ENCODE assay signal across 8 cellular contexts in the genomic region with DNA sequence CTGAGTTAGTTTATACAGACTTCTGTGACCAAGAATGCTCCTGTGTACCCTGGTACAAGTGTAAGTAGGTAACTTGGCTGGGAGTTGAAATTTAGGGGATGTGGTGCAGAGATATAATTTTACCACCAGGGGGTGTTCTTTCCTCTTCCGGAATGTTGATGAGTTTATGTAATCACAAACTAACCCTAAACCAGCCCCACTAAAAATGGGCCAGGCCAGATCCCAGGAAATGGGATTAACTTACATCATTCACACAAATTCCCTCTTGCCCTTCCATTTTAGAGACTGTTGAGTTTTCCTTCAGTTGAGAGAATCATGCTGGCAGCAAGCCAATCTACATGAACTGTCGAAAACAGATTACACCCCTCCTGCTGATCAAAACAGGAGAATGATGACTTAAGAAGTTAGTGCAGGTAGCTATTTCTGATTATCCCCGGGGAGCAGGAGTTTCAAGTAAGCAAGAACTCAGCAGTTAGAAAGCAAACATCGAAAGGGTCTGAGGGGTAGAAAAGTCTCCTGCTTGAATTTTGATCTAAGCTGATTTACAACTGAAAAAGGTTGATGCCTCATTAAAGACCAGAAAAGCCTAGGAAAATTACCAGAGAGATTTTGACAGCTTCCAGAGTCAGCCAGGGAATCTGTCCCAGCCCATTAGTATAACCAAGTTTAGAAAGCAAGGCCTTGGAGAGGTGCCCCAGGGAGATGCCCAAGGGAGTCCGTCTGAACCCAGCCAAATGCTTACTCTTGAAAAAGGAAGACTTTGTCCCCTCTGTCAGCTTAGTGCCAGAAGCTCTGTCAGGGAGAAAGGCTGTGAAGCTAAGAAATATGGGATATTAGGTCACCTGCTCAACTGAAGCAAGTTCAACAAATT. TPM values are rescaled to one million over a fixed set of nuclear protein-coding genes. Genes with fewer than 3 reads are reported as not detected.
DNase-seq lines count a peak whose midpoint lies in the region; ATAC-seq, FAIRE-seq and TF ChIP-seq lines count a peak whose summit lies in the region.

No MANE protein-coding gene starts in this region.

- H3K27me3 ChIP-seq in aorta (ENCODE audit: control insufficient read depth in 1 of 2, insufficient read depth in 2 of 2, low read length in 1 of 2): no peaks in the 10 kb centered on the region

- H3K4me2 ChIP-seq in A549: no peak overlapping the region

- no peak for FAIRE-seq in A549 (lab: Jason Lieb, UNC)

- peak; percentile 69 to 74 for TF ChIP-seq RAD21 in A549 (conservative IDR thresholded peaks at IDR 0.05 in 1 of 2, IDR thresholded peaks at IDR 0.05 in 1 of 2)

- no peaks in the 10 kb centered on the region for H3K27me3 Mint-ChIP-seq in activated T-cell treated with anti-CD3 and anti-CD28 coated beads, Interleukin-2, amount 50 U/mL, for 4 hours (ENCODE audit: low read depth)
- H3K27me3 Mint-ChIP-seq in natural killer cell treated with Interleukin-12 subunit alpha and Interleukin-12 subunit beta and Interleukin-15 and Interleukin-18, amount 100 ng/mL, for 72 hours: no peaks in the 10 kb centered on the region

- H3K4me1 Mint-ChIP-seq in activated T-cell treated with anti-CD3 and anti-CD28 coated beads, Interleukin-2, amount 50 U/mL, for 4 hours (ENCODE audit: low read depth): peaks cover 26% of the 10 kb centered on the region
- peaks cover 6% of the 10 kb centered on the region in 2 donors for H3K4me1 Mint-ChIP-seq in natural killer cell treated with Interleukin-12 subunit alpha and Interleukin-12 subunit beta and Interleukin-15 and Interleukin-18, amount 100 ng/mL, for 72 hours (ENCODE audit: low read depth in 2 of 2)

- 0 out of 6 replicates have a peak overlapping the region, but pooled peaks of 1 of the 2 experiments have one; percentile 6 for H3K27ac ChIP-seq in A549
- peak overlapping the region; percentile 90 to 97 for H3K27ac ChIP-seq in aorta (ENCODE audit: low read depth in 1 of 2, low read length in 2 of 2)

- intact Hi-C loops in aorta (cut with DNase I): loop anchor here (2.0 to 10.0 kb wide), 5 partner anchors 106 to 448 kb away; a partner anchor contains a TSS

- H3K9me3 Mint-ChIP-seq in activated T-cell treated with anti-CD3 and anti-CD28 coated beads, Interleukin-2, amount 50 U/mL, for 4 hours: no peaks in the 10 kb centered on the region
- H3K9me3 Mint-ChIP-seq in natural killer cell treated with Interleukin-12 subunit alpha and Interleukin-12 subunit beta and Interleukin-15 and Interleukin-18, amount 100 ng/mL, for 72 hours: no peaks in the 10 kb centered on the region

- no peaks in the 10 kb centered on the region for H3K9me3 ChIP-seq in A549
- H3K9me3 ChIP-seq in aorta (ENCODE audit: control insufficient read depth, low read length): no peaks in the 10 kb centered on the region

- H3K36me3 ChIP-seq in aorta (ENCODE audit: control insufficient read depth in 1 of 2, insufficient read depth in 2 of 2, low read length in 1 of 2): no peaks in the 10 kb centered on the region

- H3K4me3 Mint-ChIP-seq in activated T-cell treated with anti-CD3 and anti-CD28 coated beads, Interleukin-2, amount 50 U/mL, for 4 hours: peak overlapping the region; percentile 36
- no peak overlapping the region for H3K4me3 Mint-ChIP-seq in natural killer cell treated with Interleukin-12 subunit alpha and Interleukin-12 subunit beta and Interleukin-15 and Interleukin-18, amount 100 ng/mL, for 72 hours

- CTCF ChIA-PET in A549 (lab: Yijun Ruan, JAX): interaction anchor here (0.7 to 2.6 kb wide), 16 partner anchors 9 to 630 kb away, joined by 3 to 22 read pairs (median 4); a partner anchor contains a TSS

- TF ChIP-seq POLR2A in A549 (IDR thresholded peaks at IDR 0.05; ENCODE audit: low read length): no peak

- 55% methylated on average over 5 of the region's 5 CpGs for WGBS in A549 (ENCODE audit: missing lambda C conversion rate)
- WGBS in aorta, 2 donors: 4 to 6% methylated on average over 5 of the region's 5 CpGs

- TF ChIP-seq EP300 in A549 (IDR thresholded peaks at IDR 0.05): no peak

- peak overlapping the region in 1 of 2 donors; percentile 72 for H3K27ac Mint-ChIP-seq in natural killer cell treated with Interleukin-12 subunit alpha and Interleukin-12 subunit beta and Interleukin-15 and Interleukin-18, amount 100 ng/mL, for 72 hours

- POLR2A ChIA-PET in A549 (lab: Yijun Ruan, JAX): no interaction called here

- ATAC-seq in A549: peak; percentile 71 to 79; a peak in 4 of 6 replicates
- peak; percentile 89 for ATAC-seq in HG03571 (IDR thresholded peaks at IDR 0.05; ENCODE audit: unreplicated experiment)
- ATAC-seq in activated T-cell treated with anti-CD3 and anti-CD28 coated beads, Interleukin-2, amount 50 U/mL, for 4 hours: peak; percentile 73 to 79
- peak; percentile 57 to 70 for ATAC-seq in natural killer cell treated with Interleukin-12 subunit alpha and Interleukin-12 subunit beta and Interleukin-15 and Interleukin-18, amount 100 ng/mL, for 72 hours
- ATAC-seq in aorta (ENCODE audit: low FRiP score): peak; percentile 91

- DNase-seq in A549 (ENCODE audit: low read depth in 1 of 2, low spot score in 1 of 2) (peak; percentile 33 to 57), GM12865 (ENCODE audit: low read depth) (peak; percentile 66), NOMO-1 treated with DMSO at 0.1 percent for 48 hours (lab: John Stamatoyannopoulos, UW; ENCODE audit: unreplicated experiment) (peak; percentile 63), fibroblast of mammary gland (ENCODE audit: low read depth) (peak; percentile 80), aorta (peak; percentile 74 to 81)
- DNase-seq in activated T-cell treated with anti-CD3 and anti-CD28 coated beads, Interleukin-2, amount 50 U/mL, for 4 hours: peak; percentile 16
- peak; percentile 64 for DNase-seq in natural killer cell treated with Interleukin-12 subunit alpha and Interleukin-12 subunit beta and Interleukin-15 and Interleukin-18, amount 100 ng/mL, for 72 hours (ENCODE audit: low spot score)

- H3K4me3 ChIP-seq in A549 (no peak overlapping the region), GM12865 (ENCODE audit: low read depth, low read length) (no peak overlapping the region), fibroblast of mammary gland (ENCODE audit: control insufficient read depth, low read depth, low read length) (no peak overlapping the region), aorta (ENCODE audit: low read length in 2 of 2) (no peak overlapping the region)

- H3K4me1 ChIP-seq in A549 (no peaks in the 10 kb centered on the region), aorta (ENCODE audit: control insufficient read depth in 1 of 2, insufficient read depth in 2 of 2, low read length in 2 of 2) (peaks cover 3 to 5% of the 10 kb centered on the region in 2 donors)

- TF ChIP-seq CTCF in A549 (IDR thresholded peaks at IDR 0.05) (peak; percentile 64), GM12865 (IDR thresholded peaks at IDR 0.05; ENCODE audit: insufficient read depth, low read depth, low read length, missing control alignments) (peak; percentile 61), fibroblast of mammary gland (conservative IDR thresholded peaks at IDR 0.05; ENCODE audit: control insufficient read depth, insufficient read depth, low read depth, low read length) (peak; percentile 78)

- no peaks in the 10 kb centered on the region for H3K36me3 Mint-ChIP-seq in activated T-cell treated with anti-CD3 and anti-CD28 coated beads, Interleukin-2, amount 50 U/mL, for 4 hours (ENCODE audit: insufficient read depth)
- no peaks in the 10 kb centered on the region for H3K36me3 Mint-ChIP-seq in natural killer cell treated with Interleukin-12 subunit alpha and Interleukin-12 subunit beta and Interleukin-15 and Interleukin-18, amount 100 ng/mL, for 72 hours

TF ChIP-seq in A549, 52 proteins besides CTCF, POLR2A, EP300 and RAD21:
- TF ChIP-seq SMC3 (IDR thresholded peaks at IDR 0.05) (peak; percentile 79), ZSCAN20 (CRISPR knock-in tag; IDR thresholded peaks at IDR 0.05) (no peak), ZFP36 (IDR thresholded peaks at IDR 0.05; ENCODE audit: borderline replicate concordance, partially characterized antibody) (no peak), CBX2 (IDR thresholded peaks at IDR 0.05; ENCODE audit: borderline replicate concordance, low read depth) (no peak), POLR2AphosphoS2 (conservative IDR thresholded peaks at IDR 0.05; ENCODE audit: low read length) (no peak), CEBPB (IDR thresholded peaks at IDR 0.05) (peak in 1 of 2 experiments; percentile 19; a peak in 1 of 4 replicates), FOSB (CRISPR knock-in tag; IDR thresholded peaks at IDR 0.05) (no peak)
- TF ChIP-seq, protein P1, sequence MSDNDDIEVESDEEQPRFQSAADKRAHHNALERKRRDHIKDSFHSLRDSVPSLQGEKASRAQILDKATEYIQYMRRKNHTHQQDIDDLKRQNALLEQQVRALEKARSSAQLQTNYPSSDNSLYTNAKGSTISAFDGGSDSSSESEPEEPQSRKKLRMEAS (IDR thresholded peaks at IDR 0.05): no peak
- TF ChIP-seq, protein P2, sequence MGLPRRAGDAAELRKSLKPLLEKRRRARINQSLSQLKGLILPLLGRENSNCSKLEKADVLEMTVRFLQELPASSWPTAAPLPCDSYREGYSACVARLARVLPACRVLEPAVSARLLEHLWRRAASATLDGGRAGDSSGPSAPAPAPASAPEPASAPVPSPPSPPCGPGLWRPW (IDR thresholded peaks at IDR 0.05): no peak
- TF ChIP-seq, protein P3, sequence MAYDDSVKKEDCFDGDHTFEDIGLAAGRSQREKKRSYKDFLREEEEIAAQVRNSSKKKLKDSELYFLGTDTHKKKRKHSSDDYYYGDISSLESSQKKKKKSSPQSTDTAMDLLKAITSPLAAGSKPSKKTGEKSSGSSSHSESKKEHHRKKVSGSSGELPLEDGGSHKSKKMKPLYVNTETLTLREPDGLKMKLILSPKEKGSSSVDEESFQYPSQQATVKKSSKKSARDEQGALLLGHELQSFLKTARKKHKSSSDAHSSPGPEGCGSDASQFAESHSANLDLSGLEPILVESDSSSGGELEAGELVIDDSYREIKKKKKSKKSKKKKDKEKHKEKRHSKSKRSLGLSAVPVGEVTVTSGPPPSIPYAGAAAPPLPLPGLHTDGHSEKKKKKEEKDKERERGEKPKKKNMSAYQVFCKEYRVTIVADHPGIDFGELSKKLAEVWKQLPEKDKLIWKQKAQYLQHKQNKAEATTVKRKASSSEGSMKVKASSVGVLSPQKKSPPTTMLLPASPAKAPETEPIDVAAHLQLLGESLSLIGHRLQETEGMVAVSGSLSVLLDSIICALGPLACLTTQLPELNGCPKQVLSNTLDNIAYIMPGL (CRISPR knock-in tag; IDR thresholded peaks at IDR 0.05; ENCODE audit: borderline replicate concordance): no peak

RNA-seq across cellular contexts. Expression of a gene that starts 32.3 kb away (rescaled TPM):
- polyA plus RNA-seq in A549 (2011; rRNA removed) (37.2 and 41.9 TPM in 2 replicates), A549 (2017; fragmentation: RNase III; extraction: RNeasy Plus Mini Kit Qiagen cat#74134 plus additional on column Dnase treatment) (30.5 to 31.6 TPM (median 31.1 TPM) in 3 replicates), aorta (10 to 100 TPM; 55.2 to 55.3 TPM)
- polyA plus RNA-seq in A549 (2012; cell fraction: cytosol; rRNA removed): 19.7 and 21.1 TPM in 2 replicates
- 4.3 and 7.5 TPM in 2 replicates for polyA plus RNA-seq in A549 (2012; cell fraction: nucleus; rRNA removed)
- 15.5 and 19.8 TPM in 2 replicates for polyA minus RNA-seq in A549 (2011; rRNA and poly(A)+ RNA removed)
- 10 to 100 TPM; 47.6 to 50.5 (median 47.7) TPM for total RNA-seq in activated T-cell treated with anti-CD3 and anti-CD28 coated beads, Interleukin-2, amount 50 U/mL, for 4 hours
- 10 to 100 TPM; 50.2 to 56.5 TPM for total RNA-seq in natural killer cell treated with Interleukin-12 subunit alpha and Interleukin-12 subunit beta and Interleukin-15 and Interleukin-18, amount 100 ng/mL, for 72 hours
- total RNA-seq in aorta: 10 to 100 TPM; 46.1 to 46.9 TPM

Comparison
In these comparisons a context has a peak if more than half of its experiments do, and no peak if none do; other contexts are left out.
1. DNase-seq: peak in every context shown above with its lines; median percentile 80 in fibroblast of mammary gland; 78 in aorta; 66 in GM12865; 64 in natural killer cell treated with Interleukin-12 subunit alpha and Interleukin-12 subunit beta and Interleukin-15 and Interleukin-18, amount 100 ng/mL, for 72 hours; 63 in NOMO-1 treated with DMSO at 0.1 percent for 48 hours; 45 in A549; 16 in activated T-cell treated with anti-CD3 and anti-CD28 coated beads, Interleukin-2, amount 50 U/mL, for 4 hours.